Comparison of ENCODE assay signal across 1 cellular context in genomic region chr11:120183701-120184141, GRCh38.
TF ChIP-seq lines count a peak whose summit lies in the region.

No MANE protein-coding gene starts in this region.

TF ChIP-seq in SK-N-SH, 30 proteins besides CTCF, POLR2A, EP300 and RAD21:
- TF ChIP-seq, protein P1, sequence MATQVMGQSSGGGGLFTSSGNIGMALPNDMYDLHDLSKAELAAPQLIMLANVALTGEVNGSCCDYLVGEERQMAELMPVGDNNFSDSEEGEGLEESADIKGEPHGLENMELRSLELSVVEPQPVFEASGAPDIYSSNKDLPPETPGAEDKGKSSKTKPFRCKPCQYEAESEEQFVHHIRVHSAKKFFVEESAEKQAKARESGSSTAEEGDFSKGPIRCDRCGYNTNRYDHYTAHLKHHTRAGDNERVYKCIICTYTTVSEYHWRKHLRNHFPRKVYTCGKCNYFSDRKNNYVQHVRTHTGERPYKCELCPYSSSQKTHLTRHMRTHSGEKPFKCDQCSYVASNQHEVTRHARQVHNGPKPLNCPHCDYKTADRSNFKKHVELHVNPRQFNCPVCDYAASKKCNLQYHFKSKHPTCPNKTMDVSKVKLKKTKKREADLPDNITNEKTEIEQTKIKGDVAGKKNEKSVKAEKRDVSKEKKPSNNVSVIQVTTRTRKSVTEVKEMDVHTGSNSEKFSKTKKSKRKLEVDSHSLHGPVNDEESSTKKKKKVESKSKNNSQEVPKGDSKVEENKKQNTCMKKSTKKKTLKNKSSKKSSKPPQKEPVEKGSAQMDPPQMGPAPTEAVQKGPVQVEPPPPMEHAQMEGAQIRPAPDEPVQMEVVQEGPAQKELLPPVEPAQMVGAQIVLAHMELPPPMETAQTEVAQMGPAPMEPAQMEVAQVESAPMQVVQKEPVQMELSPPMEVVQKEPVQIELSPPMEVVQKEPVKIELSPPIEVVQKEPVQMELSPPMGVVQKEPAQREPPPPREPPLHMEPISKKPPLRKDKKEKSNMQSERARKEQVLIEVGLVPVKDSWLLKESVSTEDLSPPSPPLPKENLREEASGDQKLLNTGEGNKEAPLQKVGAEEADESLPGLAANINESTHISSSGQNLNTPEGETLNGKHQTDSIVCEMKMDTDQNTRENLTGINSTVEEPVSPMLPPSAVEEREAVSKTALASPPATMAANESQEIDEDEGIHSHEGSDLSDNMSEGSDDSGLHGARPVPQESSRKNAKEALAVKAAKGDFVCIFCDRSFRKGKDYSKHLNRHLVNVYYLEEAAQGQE (IDR thresholded peaks at IDR 0.05; ENCODE audit: low read depth, low read length), result no peak
- TF ChIP-seq FOXM1 (IDR thresholded peaks at IDR 0.05; ENCODE audit: low read depth) (no peak), JUND (IDR thresholded peaks at IDR 0.05) (no peak), RXRA (IDR thresholded peaks at IDR 0.05; ENCODE audit: borderline replicate concordance, low read depth) (no peak), RCOR1 (IDR thresholded peaks at IDR 0.05; ENCODE audit: low read length) (no peak), YY1 (IDR thresholded peaks at IDR 0.05; ENCODE audit: low read depth) (no peak), NFIC (IDR thresholded peaks at IDR 0.05; ENCODE audit: borderline replicate concordance) (no peak), POLR2AphosphoS5 (IDR thresholded peaks at IDR 0.05; ENCODE audit: low read depth, low read length) (no peak), FOSL2 (IDR thresholded peaks at IDR 0.05; ENCODE audit: borderline replicate concordance, low read depth) (no peak), ELF1 (IDR thresholded peaks at IDR 0.05) (no peak), USF2 (IDR thresholded peaks at IDR 0.05; ENCODE audit: borderline replicate concordance, low read depth, low read length) (no peak), TCF12 (IDR thresholded peaks at IDR 0.05) (no peak)
- TF ChIP-seq, protein P2, sequence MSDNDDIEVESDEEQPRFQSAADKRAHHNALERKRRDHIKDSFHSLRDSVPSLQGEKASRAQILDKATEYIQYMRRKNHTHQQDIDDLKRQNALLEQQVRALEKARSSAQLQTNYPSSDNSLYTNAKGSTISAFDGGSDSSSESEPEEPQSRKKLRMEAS (IDR thresholded peaks at IDR 0.05; ENCODE audit: low read depth), result no peak
